In the genomic region with DNA sequence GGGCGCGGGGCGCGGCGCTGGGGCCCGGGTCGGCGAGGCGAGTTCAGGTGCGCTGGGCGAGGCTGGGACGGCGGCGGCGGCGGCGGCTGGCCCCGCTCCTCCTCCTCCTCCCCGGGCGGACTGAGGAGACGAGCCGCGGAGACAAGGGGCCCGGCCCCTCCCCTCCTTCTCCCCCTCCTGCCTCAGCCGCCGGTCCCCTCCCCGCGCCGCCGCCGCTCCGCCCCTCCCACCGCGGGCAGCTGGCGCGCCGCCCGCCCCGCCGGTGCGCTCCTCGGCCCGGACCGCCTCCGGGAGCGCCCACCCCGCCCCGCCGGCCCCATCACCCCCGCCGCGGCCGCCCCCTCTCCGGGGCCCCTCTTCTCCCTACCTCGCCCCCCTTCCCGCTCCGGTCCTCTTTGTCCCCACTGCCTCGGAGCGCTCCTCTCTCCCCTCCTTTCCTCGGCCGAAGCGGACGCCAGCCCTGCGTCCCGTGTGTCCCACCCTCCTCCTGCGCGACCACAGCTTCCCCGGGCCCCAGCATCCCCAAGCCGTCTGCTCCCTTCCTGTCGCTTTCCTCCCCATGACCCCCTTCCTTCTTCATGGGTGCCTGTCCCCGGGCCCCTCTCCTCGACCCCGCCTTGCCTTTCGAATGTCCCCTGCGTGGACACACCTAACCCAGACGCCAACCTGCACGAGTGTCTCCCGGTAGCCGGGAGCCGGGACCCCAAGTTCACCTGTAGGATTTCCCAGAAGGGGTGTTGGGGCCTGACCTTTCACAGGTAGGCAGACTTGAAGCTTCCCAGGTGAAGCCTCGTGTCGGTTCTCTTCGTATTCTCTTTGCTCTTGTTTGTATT, we compare ENCODE assay signal across 1 cellular context.
TF ChIP-seq lines count a peak whose summit lies in the region.

TOX3 (minus strand) TSS at position 143 of the 833 bp plus-strand sequence. CDS start 420 bp downstream, outside the sequence.

TF ChIP-seq in HepG2, 621 proteins besides CTCF, POLR2A, EP300 and RAD21 (continued from another document and continues in another):
- TF ChIP-seq, protein P1, sequence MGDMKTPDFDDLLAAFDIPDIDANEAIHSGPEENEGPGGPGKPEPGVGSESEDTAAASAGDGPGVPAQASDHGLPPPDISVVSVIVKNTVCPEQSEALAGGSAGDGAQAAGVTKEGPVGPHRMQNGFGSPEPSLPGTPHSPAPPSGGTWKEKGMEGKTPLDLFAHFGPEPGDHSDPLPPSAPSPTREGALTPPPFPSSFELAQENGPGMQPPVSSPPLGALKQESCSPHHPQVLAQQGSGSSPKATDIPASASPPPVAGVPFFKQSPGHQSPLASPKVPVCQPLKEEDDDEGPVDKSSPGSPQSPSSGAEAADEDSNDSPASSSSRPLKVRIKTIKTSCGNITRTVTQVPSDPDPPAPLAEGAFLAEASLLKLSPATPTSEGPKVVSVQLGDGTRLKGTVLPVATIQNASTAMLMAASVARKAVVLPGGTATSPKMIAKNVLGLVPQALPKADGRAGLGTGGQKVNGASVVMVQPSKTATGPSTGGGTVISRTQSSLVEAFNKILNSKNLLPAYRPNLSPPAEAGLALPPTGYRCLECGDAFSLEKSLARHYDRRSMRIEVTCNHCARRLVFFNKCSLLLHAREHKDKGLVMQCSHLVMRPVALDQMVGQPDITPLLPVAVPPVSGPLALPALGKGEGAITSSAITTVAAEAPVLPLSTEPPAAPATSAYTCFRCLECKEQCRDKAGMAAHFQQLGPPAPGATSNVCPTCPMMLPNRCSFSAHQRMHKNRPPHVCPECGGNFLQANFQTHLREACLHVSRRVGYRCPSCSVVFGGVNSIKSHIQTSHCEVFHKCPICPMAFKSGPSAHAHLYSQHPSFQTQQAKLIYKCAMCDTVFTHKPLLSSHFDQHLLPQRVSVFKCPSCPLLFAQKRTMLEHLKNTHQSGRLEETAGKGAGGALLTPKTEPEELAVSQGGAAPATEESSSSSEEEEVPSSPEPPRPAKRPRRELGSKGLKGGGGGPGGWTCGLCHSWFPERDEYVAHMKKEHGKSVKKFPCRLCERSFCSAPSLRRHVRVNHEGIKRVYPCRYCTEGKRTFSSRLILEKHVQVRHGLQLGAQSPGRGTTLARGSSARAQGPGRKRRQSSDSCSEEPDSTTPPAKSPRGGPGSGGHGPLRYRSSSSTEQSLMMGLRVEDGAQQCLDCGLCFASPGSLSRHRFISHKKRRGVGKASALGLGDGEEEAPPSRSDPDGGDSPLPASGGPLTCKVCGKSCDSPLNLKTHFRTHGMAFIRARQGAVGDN (CRISPR knock-in tag; IDR thresholded peaks at IDR 0.05) = peak; percentile 76
- TF ChIP-seq ZC3H4 (CRISPR knock-in tag; IDR thresholded peaks at IDR 0.05; ENCODE audit: borderline replicate concordance) = no peak
- 0 out of 2 replicates have a peak, but pooled peaks have one; percentile 38 for TF ChIP-seq ZNF275 (CRISPR knock-in tag; IDR thresholded peaks at IDR 0.05; ENCODE audit: borderline replicate concordance)
- TF ChIP-seq ZNF704 (CRISPR knock-in tag; IDR thresholded peaks at IDR 0.05; ENCODE audit: borderline replicate concordance) = no peak; the same call in 1 of the 2 replicates
- TF ChIP-seq PAXIP1 (CRISPR knock-in tag; conservative IDR thresholded peaks at IDR 0.05) = 0 out of 2 replicates have a peak, but pooled peaks have one; percentile 16
- no peak for TF ChIP-seq BCL6 (CRISPR knock-in tag; IDR thresholded peaks at IDR 0.05)
- TF ChIP-seq STAT5B (CRISPR knock-in tag; IDR thresholded peaks at IDR 0.05) = no peak
- TF ChIP-seq GTF3A (CRISPR knock-in tag; conservative IDR thresholded peaks at IDR 0.05) = no peak
- TF ChIP-seq ATF7-NPFF (CRISPR knock-in tag; IDR thresholded peaks at IDR 0.05; ENCODE audit: low read depth) = peak; percentile 35; the same call in 1 of the 2 replicates
- 0 out of 2 replicates have a peak, but pooled peaks have one; percentile 13 for TF ChIP-seq CHD4 (IDR thresholded peaks at IDR 0.05; ENCODE audit: borderline replicate concordance, low read length)
- TF ChIP-seq SOX13 (IDR thresholded peaks at IDR 0.05) = no peak
- peak in 1 of 2 experiments; percentile 39; a peak in 1 of 4 replicates for TF ChIP-seq SOX13 (CRISPR knock-in tag; conservative IDR thresholded peaks at IDR 0.05 in 1 of 2, IDR thresholded peaks at IDR 0.05 in 1 of 2)
- no peak for TF ChIP-seq ZNF780A (CRISPR knock-in tag; IDR thresholded peaks at IDR 0.05)
- TF ChIP-seq RBFOX2 (IDR thresholded peaks at IDR 0.05; ENCODE audit: low read depth, low read length) = peak; percentile 68
- no peak for TF ChIP-seq TBL1XR1 (IDR thresholded peaks at IDR 0.05; ENCODE audit: borderline replicate concordance, low read length, partially characterized antibody)
- no peak for TF ChIP-seq IRX3 (CRISPR knock-in tag; IDR thresholded peaks at IDR 0.05; ENCODE audit: borderline replicate concordance, low read depth)
- peak; percentile 12; the same call in 1 of the 2 replicates for TF ChIP-seq PHF8 (CRISPR knock-in tag; IDR thresholded peaks at IDR 0.05)
- TF ChIP-seq ZSCAN25 (CRISPR knock-in tag; IDR thresholded peaks at IDR 0.05) = 0 out of 2 replicates have a peak, but pooled peaks have one; percentile 24
- TF ChIP-seq, protein P2, sequence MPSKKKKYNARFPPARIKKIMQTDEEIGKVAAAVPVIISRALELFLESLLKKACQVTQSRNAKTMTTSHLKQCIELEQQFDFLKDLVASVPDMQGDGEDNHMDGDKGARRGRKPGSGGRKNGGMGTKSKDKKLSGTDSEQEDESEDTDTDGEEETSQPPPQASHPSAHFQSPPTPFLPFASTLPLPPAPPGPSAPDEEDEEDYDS (CRISPR knock-in tag; IDR thresholded peaks at IDR 0.05) = peak; percentile 9; the same call in 1 of the 2 replicates
- peak; percentile 44; the same call in 1 of the 2 replicates for TF ChIP-seq ZBTB38 (CRISPR knock-in tag; IDR thresholded peaks at IDR 0.05)
- no peak for TF ChIP-seq ISX (CRISPR knock-in tag; conservative IDR thresholded peaks at IDR 0.05)
- no peak for TF ChIP-seq ZNF766 (CRISPR knock-in tag; IDR thresholded peaks at IDR 0.05; ENCODE audit: borderline replicate concordance)
- no peak for TF ChIP-seq ZNF484 (CRISPR knock-in tag; IDR thresholded peaks at IDR 0.05; ENCODE audit: borderline replicate concordance, low read depth)
- peak; percentile 68; the same call in 1 of the 2 replicates for TF ChIP-seq FOXC1 (CRISPR knock-in tag; IDR thresholded peaks at IDR 0.05; ENCODE audit: borderline replicate concordance)
- no peak for TF ChIP-seq ARID5B (CRISPR knock-in tag; IDR thresholded peaks at IDR 0.05)
- TF ChIP-seq, protein P3, sequence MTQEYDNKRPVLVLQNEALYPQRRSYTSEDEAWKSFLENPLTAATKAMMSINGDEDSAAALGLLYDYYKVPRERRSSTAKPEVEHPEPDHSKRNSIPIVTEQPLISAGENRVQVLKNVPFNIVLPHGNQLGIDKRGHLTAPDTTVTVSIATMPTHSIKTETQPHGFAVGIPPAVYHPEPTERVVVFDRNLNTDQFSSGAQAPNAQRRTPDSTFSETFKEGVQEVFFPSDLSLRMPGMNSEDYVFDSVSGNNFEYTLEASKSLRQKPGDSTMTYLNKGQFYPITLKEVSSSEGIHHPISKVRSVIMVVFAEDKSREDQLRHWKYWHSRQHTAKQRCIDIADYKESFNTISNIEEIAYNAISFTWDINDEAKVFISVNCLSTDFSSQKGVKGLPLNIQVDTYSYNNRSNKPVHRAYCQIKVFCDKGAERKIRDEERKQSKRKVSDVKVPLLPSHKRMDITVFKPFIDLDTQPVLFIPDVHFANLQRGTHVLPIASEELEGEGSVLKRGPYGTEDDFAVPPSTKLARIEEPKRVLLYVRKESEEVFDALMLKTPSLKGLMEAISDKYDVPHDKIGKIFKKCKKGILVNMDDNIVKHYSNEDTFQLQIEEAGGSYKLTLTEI (CRISPR knock-in tag; conservative IDR thresholded peaks at IDR 0.05) = no peak
- TF ChIP-seq HES4 (CRISPR knock-in tag; IDR thresholded peaks at IDR 0.05; ENCODE audit: borderline replicate concordance) = no peak
- no peak for TF ChIP-seq ZNF160 (CRISPR knock-in tag; IDR thresholded peaks at IDR 0.05)
- no peak for TF ChIP-seq PITX1 (CRISPR knock-in tag; IDR thresholded peaks at IDR 0.05)
